In genomic region chr10:80515511-80515910, GRCh38 we compare ENCODE assay signal across 15 cellular contexts. TPM values are rescaled to one million over a fixed set of nuclear protein-coding genes. Genes with fewer than 3 reads are reported as not detected.
DNase-seq lines count a peak whose midpoint lies in the region; ATAC-seq and TF ChIP-seq lines count a peak whose summit lies in the region.
"Had no signal": no experiment of that assay in that cellular context is flagged by ENCODE, and none has a peak within 500 bp of the region (broad histone marks: within the 10 kb centered on the region; RNA-seq: fewer than 3 reads in every experiment).

No MANE protein-coding gene starts in this region.

- H3K36me3 ChIP-seq in left ventricle myocardium inferior (peaks cover 92% of the 10 kb centered on the region), gastrocnemius medialis (peaks cover 0 to 75% of the 10 kb centered on the region in 2 donors)

- no peaks in the 10 kb centered on the region for H3K27me3 Mint-ChIP-seq in activated naive CD8-positive, alpha-beta T cell treated with anti-CD3 and anti-CD28 coated beads, Interleukin-2, amount 10 ng/mL, durations not matched to agents 7 days and 5 days
- H3K27me3 Mint-ChIP-seq: B cell had no signal

- peak overlapping the region; percentile 82 for H3K27ac ChIP-seq in left ventricle myocardium inferior (replicated peaks)
- no peak overlapping the region for H3K27ac ChIP-seq in right cardiac atrium (ENCODE audit: low read length)
- H3K27ac ChIP-seq in gastrocnemius medialis = peak overlapping the region in 3 of 4 donors; percentile 29 to 52 (median 42)

- TF ChIP-seq POLR2A in gastrocnemius medialis (IDR thresholded peaks at IDR 0.05) = no peak

- DNase-seq in left ventricle myocardium inferior = no peak
- DNase-seq in right cardiac atrium = no peak
- DNase-seq in activated naive CD8-positive, alpha-beta T cell treated with anti-CD3 and anti-CD28 coated beads, Interleukin-2, amount 10 ng/mL, durations not matched to agents 7 days and 5 days = no peak
- no peak for DNase-seq in gastrocnemius medialis
- DNase-seq in activated CD4-positive, alpha-beta T cell treated with anti-CD3 and anti-CD28 coated beads, Interleukin-2, amount 50 U/mL, for 48 hours = no peak
- no peak for DNase-seq in LoVo (ENCODE audit: low spot score)
- no peak for DNase-seq in H4 (ENCODE audit: low spot score)
- DNase-seq: DMS 273 treated with DMSO at 0.1 percent for 48 hours, KBM-7, NCI-H1048, NCI-H2227 treated with DMSO at 0.1 percent for 48 hours, NCI-H524 treated with DMSO at 0.1 percent for 48 hours had no signal

- H3K9me3 Mint-ChIP-seq in activated naive CD8-positive, alpha-beta T cell treated with anti-CD3 and anti-CD28 coated beads, Interleukin-2, amount 10 ng/mL, durations not matched to agents 7 days and 5 days = no peaks in the 10 kb centered on the region

- H3K36me3 Mint-ChIP-seq in activated naive CD8-positive, alpha-beta T cell treated with anti-CD3 and anti-CD28 coated beads, Interleukin-2, amount 10 ng/mL, durations not matched to agents 7 days and 5 days = peaks cover 42% of the 10 kb centered on the region

- no peak overlapping the region for H3K4me3 Mint-ChIP-seq in activated naive CD8-positive, alpha-beta T cell treated with anti-CD3 and anti-CD28 coated beads, Interleukin-2, amount 10 ng/mL, durations not matched to agents 7 days and 5 days
- H3K4me3 Mint-ChIP-seq: B cell had no signal

- POLR2A ChIA-PET in activated naive CD8-positive, alpha-beta T cell treated with anti-CD3 and anti-CD28 coated beads, Interleukin-2, amount 10 ng/mL, durations not matched to agents 7 days and 5 days (lab: Charles Lee) = interaction anchor here (0.7 kb wide), 1 partner anchor 22 kb away, joined by 3 read pairs; no protein-coding TSS in a partner anchor

- no peaks in the 10 kb centered on the region for H3K27me3 ChIP-seq in left ventricle myocardium inferior (ENCODE audit: low read depth)
- H3K27me3 ChIP-seq in right cardiac atrium (ENCODE audit: control insufficient read depth, insufficient read depth) = no peaks in the 10 kb centered on the region
- H3K27me3 ChIP-seq in gastrocnemius medialis = no peaks in the 10 kb centered on the region

- no peak overlapping the region for H3K4me3 ChIP-seq in left ventricle myocardium inferior
- no peak overlapping the region for H3K4me3 ChIP-seq in right cardiac atrium (ENCODE audit: low read length)
- H3K4me3 ChIP-seq in gastrocnemius medialis = no peak overlapping the region

- H3K4me1 ChIP-seq in left ventricle myocardium inferior (peaks cover 94% of the 10 kb centered on the region), right cardiac atrium (ENCODE audit: control insufficient read depth, insufficient read depth, low read length) (no peaks in the 10 kb centered on the region), gastrocnemius medialis (peaks cover 7 to 10% of the 10 kb centered on the region in 2 donors)

- H3K4me1 Mint-ChIP-seq in activated naive CD8-positive, alpha-beta T cell treated with anti-CD3 and anti-CD28 coated beads, Interleukin-2, amount 10 ng/mL, durations not matched to agents 7 days and 5 days = peaks cover 43% of the 10 kb centered on the region

- in situ Hi-C loops in gastrocnemius medialis (cut with MboI; ENCODE audit: low sequenced_read_pairs in 4 of 4) = no loop called here

- intact Hi-C loops in left ventricle myocardium inferior (cut with micrococcal nuclease) (no loop called here), right cardiac atrium (cut with DNase I) (no loop called here), gastrocnemius medialis (cut with DNase I; ENCODE audit: low total_unique reads) (no loop called here)

- H3K27ac Mint-ChIP-seq in activated naive CD8-positive, alpha-beta T cell treated with anti-CD3 and anti-CD28 coated beads, Interleukin-2, amount 10 ng/mL, durations not matched to agents 7 days and 5 days = peak overlapping the region; percentile 30
- H3K27ac Mint-ChIP-seq: B cell had no signal

- TF ChIP-seq CTCF in left ventricle myocardium inferior (IDR thresholded peaks at IDR 0.05; ENCODE audit: borderline replicate concordance) = no peak
- TF ChIP-seq CTCF in gastrocnemius medialis (IDR thresholded peaks at IDR 0.05 in 4 of 5, conservative IDR thresholded peaks at IDR 0.05 in 1 of 5) = no peak

- WGBS in right cardiac atrium = 94% methylated on average over 5 of the region's 5 CpGs

- H3K9me3 ChIP-seq in left ventricle myocardium inferior (replicated peaks) (no peaks in the 10 kb centered on the region), right cardiac atrium (ENCODE audit: control insufficient read depth, low read length) (no peaks in the 10 kb centered on the region), gastrocnemius medialis (no peaks in the 10 kb centered on the region)

- ATAC-seq in right cardiac atrium = no peak
- no peak for ATAC-seq in activated naive CD8-positive, alpha-beta T cell treated with anti-CD3 and anti-CD28 coated beads, Interleukin-2, amount 10 ng/mL, durations not matched to agents 7 days and 5 days (ENCODE audit: low read depth)
- ATAC-seq in gastrocnemius medialis = no peak

RNA-seq across cellular contexts. Expression of gene SH2D4B, which starts 22.2 kb away (rescaled TPM):
- total RNA-seq in left ventricle myocardium inferior (not detected), right cardiac atrium (not detected), gastrocnemius medialis (not detected)
- polyA plus RNA-seq in right cardiac atrium = not detected
- under 1 TPM; 0.14 to 0.22 TPM for total RNA-seq in activated naive CD8-positive, alpha-beta T cell treated with anti-CD3 and anti-CD28 coated beads, Interleukin-2, amount 10 ng/mL, durations not matched to agents 7 days and 5 days
- not detected in 2 replicates for total RNA-seq in H4 (2014; rRNA removed; shearing (Covaris generic))
- total RNA-seq: M059J, RPMI7951 had no signal
